In genomic region chr5:3600106-3600997, GRCh38 we compare ENCODE assay signal across 14 cellular contexts. TPM values are rescaled to one million over a fixed set of nuclear protein-coding genes. Genes with fewer than 3 reads are reported as not detected.
DNase-seq lines count a peak whose midpoint lies in the region; ATAC-seq and TF ChIP-seq lines count a peak whose summit lies in the region.
"Had no signal": no experiment of that assay in that cellular context is flagged by ENCODE, and none has a peak within 500 bp of the region (broad histone marks: within the 10 kb centered on the region; RNA-seq: fewer than 3 reads in every experiment).

No MANE protein-coding gene starts in this region.

- H3K36me3 ChIP-seq in WERI-Rb-1: no peaks in the 10 kb centered on the region
- H3K36me3 ChIP-seq in iPS-15b (ENCODE audit: control insufficient read depth, insufficient read depth, low read length): no peaks in the 10 kb centered on the region
- no peaks in the 10 kb centered on the region for H3K36me3 ChIP-seq in trophoblast cell (ENCODE audit: control insufficient read depth in 1 of 2, insufficient read depth in 2 of 2, low read length in 2 of 2)

- H3K27me3 ChIP-seq in WERI-Rb-1 (ENCODE audit: insufficient read depth, low read depth, severe bottlenecking) (peaks cover 94% of the 10 kb centered on the region), iPS-15b (ENCODE audit: control insufficient read depth, insufficient read depth, low read length) (peaks cover 85% of the 10 kb centered on the region), trophoblast cell (ENCODE audit: insufficient read depth, low read length) (peaks cover 90% of the 10 kb centered on the region)

- H3K4ac ChIP-seq in trophoblast cell (ENCODE audit: low read depth, low read length): no peak overlapping the region

- in situ Hi-C loops in GM13977 (cut with MboI; ENCODE audit: low pct_unique_long_range_greater_than_20kb, low sequenced_read_pairs, unreplicated experiment): no loop called here

- TF ChIP-seq CTCF in GM13977 (IDR thresholded peaks at IDR 0.05; ENCODE audit: extremely low read depth, insufficient read depth, missing control alignments) (no peak), WERI-Rb-1 (IDR thresholded peaks at IDR 0.05; ENCODE audit: low read depth, low read length) (no peak)

- H2BK12ac ChIP-seq in trophoblast cell (ENCODE audit: low read length): no peak overlapping the region

- H2BK5ac ChIP-seq in trophoblast cell (ENCODE audit: low read depth, low read length, poor library complexity): no peak overlapping the region

- no peak overlapping the region for H3K27ac ChIP-seq in WERI-Rb-1
- no peak overlapping the region for H3K27ac ChIP-seq in trophoblast cell (ENCODE audit: low read depth, low read length)

- no peak overlapping the region for H3K14ac ChIP-seq in trophoblast cell (ENCODE audit: low read length)

- H3K4me1 ChIP-seq in iPS-15b (ENCODE audit: control insufficient read depth, insufficient read depth, low read length) (peaks cover 6% of the 10 kb centered on the region), trophoblast cell (ENCODE audit: control insufficient read depth in 1 of 2, insufficient read depth in 2 of 2, low read length in 2 of 2) (peaks cover 0 to 5% of the 10 kb centered on the region in 2 experiments)

- no peak overlapping the region for H4K12ac ChIP-seq in trophoblast cell (ENCODE audit: low read depth, low read length)

- no peak overlapping the region for H2BK120ac ChIP-seq in trophoblast cell (ENCODE audit: insufficient read depth, low read length, poor library complexity)

- H3K4me2 ChIP-seq in trophoblast cell (ENCODE audit: low read length): peak overlapping the region; percentile 41

- ATAC-seq in HG03159 (IDR thresholded peaks at IDR 0.05; ENCODE audit: unreplicated experiment): no peak

- DNase-seq in GM13977 (ENCODE audit: low spot score): peak; percentile 23
- peak; percentile 33 for DNase-seq in WERI-Rb-1
- no peak for DNase-seq in trophoblast cell
- DNase-seq in NCI-H345 (lab: John Stamatoyannopoulos, UW): no peak
- no peak for DNase-seq in DMS79 (lab: John Stamatoyannopoulos, UW)
- no peak for DNase-seq in COLO829 (ENCODE audit: low spot score)
- DNase-seq: CD4-positive, alpha-beta memory T cell; NCI-H1105; NCI-H69; stimulated activated CD4-positive, alpha-beta T cell treated with anti-CD3 and anti-CD28 coated beads, Interleukin-4, amount 100 ng/mL, for 1 hour; stimulated activated naive CD4-positive, alpha-beta T cell treated with Interleukin-2 at 50 U/mL for 16 hours; T1000 had no signal

- no peak overlapping the region for H3K9ac ChIP-seq in iPS-15b (ENCODE audit: low read depth, low read length)
- H3K9ac ChIP-seq in trophoblast cell (ENCODE audit: low read length): no peak overlapping the region

- H2AK5ac ChIP-seq in trophoblast cell (ENCODE audit: low read length): no peak overlapping the region

- no peak overlapping the region for H3K18ac ChIP-seq in trophoblast cell (ENCODE audit: low read length)

- H3K4me3 ChIP-seq in WERI-Rb-1 (ENCODE audit: low read depth, low read length) (peak overlapping the region; percentile 9), iPS-15b (ENCODE audit: low read depth, low read length) (peak overlapping the region; percentile 46), trophoblast cell (ENCODE audit: low read depth, low read length) (no peak overlapping the region)

- no peaks in the 10 kb centered on the region for H3K79me1 ChIP-seq in trophoblast cell (ENCODE audit: low read length)

- no peak overlapping the region for H4K91ac ChIP-seq in trophoblast cell (ENCODE audit: low read depth, low read length)

- no peak overlapping the region for H4K8ac ChIP-seq in trophoblast cell (ENCODE audit: low read depth, low read length)

- H3K23ac ChIP-seq in trophoblast cell (ENCODE audit: low read length): no peak overlapping the region

- no peak overlapping the region for H2AFZ ChIP-seq in trophoblast cell (ENCODE audit: insufficient read depth, low read length, poor library complexity)

- no peaks in the 10 kb centered on the region for H3K79me2 ChIP-seq in trophoblast cell (ENCODE audit: control insufficient read depth, insufficient read depth, low read length, poor library complexity)

- H3K9me3 ChIP-seq in WERI-Rb-1 (ENCODE audit: severe bottlenecking) (peaks cover 64% of the 10 kb centered on the region), iPS-15b (ENCODE audit: control insufficient read depth, insufficient read depth, low read length) (no peaks in the 10 kb centered on the region), trophoblast cell (ENCODE audit: insufficient read depth, low read depth, low read length) (peaks cover 4% of the 10 kb centered on the region)

- no CpG with 5 or more reads among the region's 66 CpGs for whole genome bisulfite sequencing in trophoblast cell (ENCODE audit: extremely low coverage, insufficient coverage, insufficient read length)

RNA-seq across cellular contexts. Expression of gene IRX1, which starts 4.7 kb away (rescaled TPM):
- polyA plus RNA-seq in trophoblast cell (2013): 0.21 and 0.26 TPM in 2 replicates
- polyA plus RNA-seq: CD4-positive, alpha-beta memory T cell had no signal

Comparison
In these comparisons a context has a peak if more than half of its experiments do, and no peak if none do; other contexts are left out.
1. DNase-seq: peak in GM13977 (single experiment) and WERI-Rb-1 (single experiment); none in trophoblast cell (0 of 2), NCI-H345 (single experiment), DMS79 (single experiment) and COLO829 (single experiment).